Comparison of ENCODE assay signal across 31 cellular contexts in genomic region chr9:11335011-11335410, GRCh38.
"Had no signal": no experiment of that assay in that cellular context is flagged by ENCODE, and none has a peak within 500 bp of the region (broad histone marks: within the 10 kb centered on the region; RNA-seq: fewer than 3 reads in every experiment).

No MANE protein-coding gene starts in this region.

- DNase-seq: natural killer cell; occipital lobe; ovary; posterior cingulate gyrus; psoas muscle; right cardiac atrium; spleen; stimulated activated CD4-positive, alpha-beta T cell treated with anti-CD3 and anti-CD28 coated beads, Interleukin-12 subunit alpha, Interleukin-12 subunit beta, amount 100 ng/mL, for 4 hours; stimulated activated CD4-positive, alpha-beta T cell treated with anti-CD3 and anti-CD28 coated beads, Interleukin-1b, Interleukin-23, amount 100 ng/mL, for 48 hours; stimulated activated CD4-positive, alpha-beta T cell treated with anti-CD3 and anti-CD28 coated beads, Interleukin-4, amount 100 ng/mL, for 1 hour; stimulated activated CD4-positive, alpha-beta T cell treated with anti-CD3 and anti-CD28 coated beads, Interleukin-4, amount 100 ng/mL, for 4 hours; stimulated activated CD8-positive, alpha-beta memory T cell treated with anti-CD3 and anti-CD28 coated beads, Interleukin-4, amount 100 ng/mL, for 48 hours; stimulated activated naive CD4-positive, alpha-beta T cell; stimulated activated naive CD8-positive, alpha-beta T cell treated with anti-CD3 and anti-CD28 coated beads, Interleukin-15, amount 100 ng/mL, for 72 hours; stimulated activated naive CD8-positive, alpha-beta T cell treated with anti-CD3 and anti-CD28 coated beads, Interleukin-15, Interleukin-2, amounts not matched to agents 100 U/mL and 50 U/mL, for 24 hours; substantia nigra; testis; tibial artery; transverse colon; upper lobe of right lung; uterus had no signal

- H3K4me1 Mint-ChIP-seq: natural killer cell; nephron; neural progenitor cell; stimulated activated memory B cell treated with anti-CD40 and anti-IgM and Interleukin-4, amounts not matched to agents 10 μg/mL and 1 μg/mL and 100 μg/mL, for 72 hours; stimulated activated naive CD8-positive, alpha-beta T cell treated with anti-CD3 and anti-CD28 coated beads, Interleukin-15, amount 100 ng/mL, for 72 hours had no signal

- H3K4me2 ChIP-seq: neural progenitor cell, smooth muscle cell had no signal

- H2AFZ ChIP-seq: neural progenitor cell, parathyroid adenoma had no signal

- H3K9me3 ChIP-seq: ovary, psoas muscle, suprapubic skin, testis, tibial artery, upper lobe of right lung, uterus had no signal

- ATAC-seq: natural killer cell; psoas muscle; right cardiac atrium; sciatic nerve; stimulated activated memory B cell treated with anti-CD40 and anti-IgM and Interleukin-4, amounts not matched to agents 10 μg/mL and 1 μg/mL and 100 μg/mL, for 72 hours; stimulated activated naive CD8-positive, alpha-beta T cell treated with anti-CD3 and anti-CD28 coated beads, Interleukin-15, amount 100 ng/mL, for 72 hours; stimulated activated naive CD8-positive, alpha-beta T cell treated with anti-CD3 and anti-CD28 coated beads, Interleukin-15, Interleukin-2, amounts not matched to agents 100 U/mL and 50 U/mL, for 24 hours; upper lobe of right lung had no signal

- H3K4me3 ChIP-seq: neural progenitor cell, ovary, psoas muscle, skin epidermis, smooth muscle cell, spleen, suprapubic skin, testis, tibial artery, transverse colon, upper lobe of right lung, uterus had no signal

- H3K9ac ChIP-seq: neural progenitor cell, parathyroid adenoma had no signal

- H3K36me3 ChIP-seq: neural progenitor cell, ovary, spleen, suprapubic skin, tibial artery, transverse colon, upper lobe of right lung, uterus had no signal

- H3K9me3 Mint-ChIP-seq: nephron, neural progenitor cell, type B pancreatic cell had no signal

- H3K27ac ChIP-seq: neural progenitor cell, ovary, parathyroid adenoma, psoas muscle, skin epidermis, spleen, suprapubic skin, testis, tibial artery, transverse colon, upper lobe of right lung, uterus had no signal

- H3K36me3 Mint-ChIP-seq: natural killer cell; neural progenitor cell; stimulated activated memory B cell treated with anti-CD40 and anti-IgM and Interleukin-4, amounts not matched to agents 10 μg/mL and 1 μg/mL and 100 μg/mL, for 72 hours; type B pancreatic cell had no signal

- H3K4me3 Mint-ChIP-seq: natural killer cell; nephron; neural progenitor cell; stimulated activated memory B cell treated with anti-CD40 and anti-IgM and Interleukin-4, amounts not matched to agents 10 μg/mL and 1 μg/mL and 100 μg/mL, for 72 hours; stimulated activated naive CD8-positive, alpha-beta T cell treated with anti-CD3 and anti-CD28 coated beads, Interleukin-15, amount 100 ng/mL, for 72 hours; type B pancreatic cell had no signal

- H3K27me3 ChIP-seq: neural progenitor cell, ovary, spleen, suprapubic skin, testis, tibial artery, transverse colon, upper lobe of right lung, uterus had no signal

- H3K4me1 ChIP-seq: neural progenitor cell, parathyroid adenoma, psoas muscle, spleen, suprapubic skin, testis, tibial artery, transverse colon, upper lobe of right lung, uterus had no signal

- H3K27me3 Mint-ChIP-seq: progenitor cell of endocrine pancreas; stimulated activated memory B cell treated with anti-CD40 and anti-IgM and Interleukin-4, amounts not matched to agents 10 μg/mL and 1 μg/mL and 100 μg/mL, for 72 hours; stimulated activated naive CD8-positive, alpha-beta T cell treated with anti-CD3 and anti-CD28 coated beads, Interleukin-15, amount 100 ng/mL, for 72 hours; type B pancreatic cell had no signal
